ENCODE assay signal across 33 cellular contexts in genomic region chr6:156045416-156045815, GRCh38.
"Had no signal": no experiment of that assay in that cellular context is flagged by ENCODE, and none has a peak within 500 bp of the region (broad histone marks: within the 10 kb centered on the region; RNA-seq: fewer than 3 reads in every experiment).

No MANE protein-coding gene starts in this region.

- DNase-seq: activated B cell treated with CpG ODN at 0.5 μM for 24 hours; activated CD4-positive, alpha-beta T cell treated with anti-CD3 and anti-CD28 coated beads for 48 hours; activated CD4-positive, alpha-beta T cell treated with anti-CD3 and anti-CD28 coated beads, Interleukin-2, amount 50 U/mL, for 4 hours; activated CD4-positive, CD25-positive, alpha-beta regulatory T cell treated with anti-CD3 and anti-CD28 coated beads, Interleukin-2, amount 50 U/mL, for 72 hours; activated CD8-positive, alpha-beta T cell treated with anti-CD3 and anti-CD28 coated beads for 36 hours; activated effector memory CD4-positive, alpha-beta T cell treated with anti-CD3 and anti-CD28 coated beads, Interleukin-2, amount 50 U/mL, for 16 hours; activated naive CD4-positive, alpha-beta T cell; activated naive CD4-positive, alpha-beta T cell treated with anti-CD3 and anti-CD28 coated beads, Interleukin-2, amount 50 U/mL, for 16 hours; activated naive CD8-positive, alpha-beta T cell treated with anti-CD3 and anti-CD28 coated beads for 36 hours; activated T-cell treated with anti-CD3 and anti-CD28 coated beads, Interleukin-2, amount 50 U/mL, for 1 hour; activated T-cell treated with anti-CD3 and anti-CD28 coated beads, Interleukin-2, amount 50 U/mL, for 72 hours; amniotic stem cell; aorta; brain microvascular endothelial cell; central memory CD4-positive, alpha-beta T cell; NCI-H1105; NCI-H1417 treated with DMSO at 0.1 percent for 48 hours; NCI-H187 treated with DMSO at 0.1 percent for 48 hours; NCI-H2081; NCI-H2171 treated with DMSO at 0.1 percent for 48 hours; NCI-H2227 treated with DMSO at 0.1 percent for 48 hours; NCI-H446; NCI-H510A treated with DMSO at 0.1 percent for 48 hours; NCI-H526 treated with DMSO at 0.1 percent for 48 hours; NK-92 treated with Interleukin-12 subunit alpha and Interleukin-12 subunit beta, amount 100 ng/mL, for 24 hours; PC-3; Peyer's patch; RPMI8226; SHP77 treated with DMSO at 0.1 percent for 48 hours; SK-N-SH had no signal

- H3K9ac ChIP-seq: SK-N-SH had no signal

- ATAC-seq: activated CD8-positive, alpha-beta T cell treated with anti-CD3 and anti-CD28 coated beads for 36 hours; activated T-cell treated with anti-CD3 and anti-CD28 coated beads, Interleukin-2, amount 50 U/mL, for 72 hours; activated T-helper 17 cell treated with anti-CD3 and anti-CD28 coated beads, Interleukin-2, amount 50 U/mL, for 72 hours; PC-3 had no signal

- H3K9me3 ChIP-seq: Peyer's patch, SK-N-SH had no signal

- H3K27me3 ChIP-seq: brain microvascular endothelial cell, Peyer's patch, SJSA1 had no signal

- H3K27ac ChIP-seq: brain microvascular endothelial cell, Peyer's patch, SJSA1 had no signal

- H3K4me3 ChIP-seq: Peyer's patch, SJSA1 had no signal

- H3K36me3 ChIP-seq: brain microvascular endothelial cell, Peyer's patch, SJSA1 had no signal

- H3K4me2 ChIP-seq: SK-N-SH had no signal

- FAIRE-seq: TTC549 had no signal

- H3K4me1 ChIP-seq: Peyer's patch, SJSA1 had no signal
